ENCODE assay signal across 24 cellular contexts in genomic region chr9:127912296-127912695, GRCh38. TPM values are rescaled to one million over a fixed set of nuclear protein-coding genes. Genes with fewer than 3 reads are reported as not detected.
DNase-seq lines count a peak whose midpoint lies in the region; ATAC-seq lines count a peak whose summit lies in the region.
"Had no signal": no experiment of that assay in that cellular context is flagged by ENCODE, and none has a peak within 500 bp of the region (broad histone marks: within the 10 kb centered on the region; RNA-seq: fewer than 3 reads in every experiment).

No MANE protein-coding gene starts in this region.

- no peak for DNase-seq in T-helper 2 cell treated with Interferon-gamma antibody and Interleukin-4, amounts not matched to agents 5 μg/mL and 100 μg/mL, for 36 hours (ENCODE audit: low spot score)
- DNase-seq in T-helper 2 cell, result no peak
- DNase-seq in activated T-helper 2 cell treated with anti-CD3 and anti-CD28 coated beads, Interferon-gamma antibody, Interleukin-2, Interleukin-4, amounts not matched to agents 10 μg/mL and 5 μg/mL and 100 μg/mL, durations not matched to agents 14 hours and 24 hours and 36 hours (ENCODE audit: low spot score), result no peak
- DNase-seq in NCI-H2171 (lab: John Stamatoyannopoulos, UW), result no peak
- no peak for DNase-seq in AML-193 (lab: John Stamatoyannopoulos, UW)
- DNase-seq: 8988T; activated effector memory CD4-positive, alpha-beta T cell treated with Interleukin-2 at 50 U/mL for 16 hours; amniotic stem cell; DMS 273 treated with DMSO at 0.1 percent for 48 hours; dorsolateral prefrontal cortex; GDM1; hippocampal formation; MG63; NCI-H1436 treated with DMSO at 0.1 percent for 48 hours; PC-9; SJCRH30; stimulated activated CD4-positive, alpha-beta T cell treated with anti-CD3 and anti-CD28 coated beads, Interleukin-2, amount 100 ng/mL, for 48 hours; stimulated activated naive CD8-positive, alpha-beta T cell treated with anti-CD3 and anti-CD28 coated beads, Interleukin-15, amount 100 ng/mL, for 72 hours; trophoblast cell had no signal

- no peaks in the 10 kb centered on the region for H3K9me3 Mint-ChIP-seq in T-helper 2 cell treated with Interferon-gamma antibody and Interleukin-4, amounts not matched to agents 5 μg/mL and 100 μg/mL, for 36 hours
- peaks cover 0 to 2% (median 0%) of the 10 kb centered on the region in 3 donors for H3K9me3 Mint-ChIP-seq in IgD-negative memory B cell
- no peaks in the 10 kb centered on the region for H3K9me3 Mint-ChIP-seq in activated T-helper 2 cell treated with anti-CD3 and anti-CD28 coated beads, Interferon-gamma antibody, Interleukin-2, Interleukin-4, amounts not matched to agents 10 μg/mL and 5 μg/mL and 100 μg/mL, durations not matched to agents 14 hours and 24 hours and 36 hours
- H3K9me3 Mint-ChIP-seq in stimulated activated memory B cell treated with anti-CD40 and anti-IgM and Interleukin-4, amounts not matched to agents 10 μg/mL and 1 μg/mL and 100 μg/mL, for 72 hours, result no peaks in the 10 kb centered on the region
- H3K9me3 Mint-ChIP-seq: GM23338; stimulated activated naive CD8-positive, alpha-beta T cell treated with anti-CD3 and anti-CD28 coated beads, Interleukin-15, amount 100 ng/mL, for 72 hours; WTC11 had no signal

- H3K27me3 Mint-ChIP-seq in T-helper 2 cell treated with Interferon-gamma antibody and Interleukin-4, amounts not matched to agents 5 μg/mL and 100 μg/mL, for 36 hours (ENCODE audit: low read depth), result no peaks in the 10 kb centered on the region
- no peaks in the 10 kb centered on the region for H3K27me3 Mint-ChIP-seq in IgD-negative memory B cell
- no peaks in the 10 kb centered on the region for H3K27me3 Mint-ChIP-seq in activated T-helper 2 cell treated with anti-CD3 and anti-CD28 coated beads, Interferon-gamma antibody, Interleukin-2, Interleukin-4, amounts not matched to agents 10 μg/mL and 5 μg/mL and 100 μg/mL, durations not matched to agents 14 hours and 24 hours and 36 hours (ENCODE audit: low read depth)
- no peaks in the 10 kb centered on the region for H3K27me3 Mint-ChIP-seq in stimulated activated memory B cell treated with anti-CD40 and anti-IgM and Interleukin-4, amounts not matched to agents 10 μg/mL and 1 μg/mL and 100 μg/mL, for 72 hours
- H3K27me3 Mint-ChIP-seq: stimulated activated naive CD8-positive, alpha-beta T cell treated with anti-CD3 and anti-CD28 coated beads, Interleukin-15, amount 100 ng/mL, for 72 hours had no signal

- intact Hi-C loops in activated T-helper 2 cell treated with anti-CD3 and anti-CD28 coated beads, Interferon-gamma antibody, Interleukin-2, Interleukin-4, amounts not matched to agents 10 μg/mL and 5 μg/mL and 100 μg/mL, durations not matched to agents 14 hours and 24 hours and 36 hours (cut with micrococcal nuclease), result loop anchor here (10.0 kb wide), 1 partner anchor 297 kb away; the partner anchor contains the start of gene STXBP1

- H3K36me3 Mint-ChIP-seq in T-helper 2 cell treated with Interferon-gamma antibody and Interleukin-4, amounts not matched to agents 5 μg/mL and 100 μg/mL, for 36 hours (ENCODE audit: low read depth), result peaks cover 24% of the 10 kb centered on the region
- H3K36me3 Mint-ChIP-seq in IgD-negative memory B cell, result peaks cover 3% of the 10 kb centered on the region
- H3K36me3 Mint-ChIP-seq in activated T-helper 2 cell treated with anti-CD3 and anti-CD28 coated beads, Interferon-gamma antibody, Interleukin-2, Interleukin-4, amounts not matched to agents 10 μg/mL and 5 μg/mL and 100 μg/mL, durations not matched to agents 14 hours and 24 hours and 36 hours (ENCODE audit: low read depth), result peaks cover 40% of the 10 kb centered on the region
- peaks cover 59% of the 10 kb centered on the region for H3K36me3 Mint-ChIP-seq in stimulated activated memory B cell treated with anti-CD40 and anti-IgM and Interleukin-4, amounts not matched to agents 10 μg/mL and 1 μg/mL and 100 μg/mL, for 72 hours

- no peak overlapping the region for H3K4me3 Mint-ChIP-seq in T-helper 2 cell treated with Interferon-gamma antibody and Interleukin-4, amounts not matched to agents 5 μg/mL and 100 μg/mL, for 36 hours
- H3K4me3 Mint-ChIP-seq in IgD-negative memory B cell, result peak overlapping the region in 3 of 4 donors; percentile 54 to 83 (median 79)
- H3K4me3 Mint-ChIP-seq in activated T-helper 2 cell treated with anti-CD3 and anti-CD28 coated beads, Interferon-gamma antibody, Interleukin-2, Interleukin-4, amounts not matched to agents 10 μg/mL and 5 μg/mL and 100 μg/mL, durations not matched to agents 14 hours and 24 hours and 36 hours (ENCODE audit: low read depth), result no peak overlapping the region
- H3K4me3 Mint-ChIP-seq in stimulated activated memory B cell treated with anti-CD40 and anti-IgM and Interleukin-4, amounts not matched to agents 10 μg/mL and 1 μg/mL and 100 μg/mL, for 72 hours, result no peak overlapping the region
- H3K4me3 Mint-ChIP-seq: GM23338; stimulated activated naive CD8-positive, alpha-beta T cell treated with anti-CD3 and anti-CD28 coated beads, Interleukin-15, amount 100 ng/mL, for 72 hours; WTC11 had no signal

- ATAC-seq in stimulated activated memory B cell treated with anti-CD40 and anti-IgM and Interleukin-4, amounts not matched to agents 10 μg/mL and 1 μg/mL and 100 μg/mL, for 72 hours, result no peak
- ATAC-seq in HG02623 (IDR thresholded peaks at IDR 0.05; ENCODE audit: unreplicated experiment), result no peak
- ATAC-seq: GM23338; stimulated activated naive CD8-positive, alpha-beta T cell treated with anti-CD3 and anti-CD28 coated beads, Interleukin-15, amount 100 ng/mL, for 72 hours; WTC11 had no signal

- H3K27ac Mint-ChIP-seq in T-helper 2 cell treated with Interferon-gamma antibody and Interleukin-4, amounts not matched to agents 5 μg/mL and 100 μg/mL, for 36 hours, result peak overlapping the region; percentile 93
- peak overlapping the region in 1 of 3 donors; percentile 98 for H3K27ac Mint-ChIP-seq in IgD-negative memory B cell
- peak overlapping the region; percentile 42 for H3K27ac Mint-ChIP-seq in activated T-helper 2 cell treated with anti-CD3 and anti-CD28 coated beads, Interferon-gamma antibody, Interleukin-2, Interleukin-4, amounts not matched to agents 10 μg/mL and 5 μg/mL and 100 μg/mL, durations not matched to agents 14 hours and 24 hours and 36 hours
- peak overlapping the region; percentile 94 for H3K27ac Mint-ChIP-seq in stimulated activated memory B cell treated with anti-CD40 and anti-IgM and Interleukin-4, amounts not matched to agents 10 μg/mL and 1 μg/mL and 100 μg/mL, for 72 hours
- H3K27ac Mint-ChIP-seq: WTC11 had no signal

- peaks cover 37% of the 10 kb centered on the region for H3K4me1 Mint-ChIP-seq in T-helper 2 cell treated with Interferon-gamma antibody and Interleukin-4, amounts not matched to agents 5 μg/mL and 100 μg/mL, for 36 hours (ENCODE audit: low read depth)
- H3K4me1 Mint-ChIP-seq in IgD-negative memory B cell, result peaks cover 11 to 31% (median 13%) of the 10 kb centered on the region in 3 donors
- H3K4me1 Mint-ChIP-seq in activated T-helper 2 cell treated with anti-CD3 and anti-CD28 coated beads, Interferon-gamma antibody, Interleukin-2, Interleukin-4, amounts not matched to agents 10 μg/mL and 5 μg/mL and 100 μg/mL, durations not matched to agents 14 hours and 24 hours and 36 hours (ENCODE audit: low read depth), result peaks cover 31% of the 10 kb centered on the region
- H3K4me1 Mint-ChIP-seq in stimulated activated memory B cell treated with anti-CD40 and anti-IgM and Interleukin-4, amounts not matched to agents 10 μg/mL and 1 μg/mL and 100 μg/mL, for 72 hours, result peaks cover 60% of the 10 kb centered on the region

RNA-seq across cellular contexts. Expression of gene ST6GALNAC4, which starts 4.5 kb away (rescaled TPM):
- polyA plus RNA-seq in IgD-negative memory B cell, result 32.5 TPM
- 25.6 and 28.7 TPM in 2 replicates for total RNA-seq in activated T-helper 2 cell treated with anti-CD3 and anti-CD28 coated beads, Interferon-gamma antibody, Interleukin-2, Interleukin-4, amounts not matched to agents 10 μg/mL and 5 μg/mL and 100 μg/mL, durations not matched to agents 14 hours and 24 hours and 36 hours

RNA-seq across cellular contexts. Expression of gene ST6GALNAC6, which starts 12.9 kb away (rescaled TPM):
- polyA plus RNA-seq in IgD-negative memory B cell, result 38.9 TPM
- total RNA-seq in activated T-helper 2 cell treated with anti-CD3 and anti-CD28 coated beads, Interferon-gamma antibody, Interleukin-2, Interleukin-4, amounts not matched to agents 10 μg/mL and 5 μg/mL and 100 μg/mL, durations not matched to agents 14 hours and 24 hours and 36 hours, result 60.3 and 60.7 TPM in 2 replicates

RNA-seq across cellular contexts. Expression of gene PIP5KL1, which starts 18.3 kb away (rescaled TPM):
- 1.1 TPM for polyA plus RNA-seq in IgD-negative memory B cell
- total RNA-seq in activated T-helper 2 cell treated with anti-CD3 and anti-CD28 coated beads, Interferon-gamma antibody, Interleukin-2, Interleukin-4, amounts not matched to agents 10 μg/mL and 5 μg/mL and 100 μg/mL, durations not matched to agents 14 hours and 24 hours and 36 hours, result 1.4 and 3.4 TPM in 2 replicates

RNA-seq across cellular contexts. Expression of gene DPM2, which starts 25.4 kb away (rescaled TPM):
- 44.9 TPM for polyA plus RNA-seq in IgD-negative memory B cell
- total RNA-seq in activated T-helper 2 cell treated with anti-CD3 and anti-CD28 coated beads, Interferon-gamma antibody, Interleukin-2, Interleukin-4, amounts not matched to agents 10 μg/mL and 5 μg/mL and 100 μg/mL, durations not matched to agents 14 hours and 24 hours and 36 hours, result 55.7 and 57.4 TPM in 2 replicates

RNA-seq across cellular contexts. Expression of gene AK1, which starts 34.8 kb away (rescaled TPM):
- polyA plus RNA-seq in IgD-negative memory B cell, result 0.10 TPM
- total RNA-seq in activated T-helper 2 cell treated with anti-CD3 and anti-CD28 coated beads, Interferon-gamma antibody, Interleukin-2, Interleukin-4, amounts not matched to agents 10 μg/mL and 5 μg/mL and 100 μg/mL, durations not matched to agents 14 hours and 24 hours and 36 hours, result 19.6 and 21.0 TPM in 2 replicates

Comparison
In these comparisons a context has a peak if more than half of its experiments do, and no peak if none do; other contexts are left out.
1. H3K4me3 Mint-ChIP-seq: peak in IgD-negative memory B cell (3 of 4); none in T-helper 2 cell treated with Interferon-gamma antibody and Interleukin-4, amounts not matched to agents 5 μg/mL and 100 μg/mL, for 36 hours (single experiment), activated T-helper 2 cell treated with anti-CD3 and anti-CD28 coated beads, Interferon-gamma antibody, Interleukin-2, Interleukin-4, amounts not matched to agents 10 μg/mL and 5 μg/mL and 100 μg/mL, durations not matched to agents 14 hours and 24 hours and 36 hours (single experiment) and stimulated activated memory B cell treated with anti-CD40 and anti-IgM and Interleukin-4, amounts not matched to agents 10 μg/mL and 1 μg/mL and 100 μg/mL, for 72 hours (single experiment).